Comparison of ENCODE assay signal across 26 cellular contexts in genomic region chr3:32990116-32990515, GRCh38. TPM values are rescaled to one million over a fixed set of nuclear protein-coding genes. Genes with fewer than 3 reads are reported as not detected.
DNase-seq lines count a peak whose midpoint lies in the region; ATAC-seq, FAIRE-seq and TF ChIP-seq lines count a peak whose summit lies in the region.
"Had no signal": no experiment of that assay in that cellular context is flagged by ENCODE, and none has a peak within 500 bp of the region (broad histone marks: within the 10 kb centered on the region; RNA-seq: fewer than 3 reads in every experiment).

No MANE protein-coding gene starts in this region.

- H3K4me3 ChIP-seq in OCI-LY3 (ENCODE audit: low read length) (no peak overlapping the region), K562 (no peak overlapping the region), mucosa of descending colon (no peak overlapping the region)
- H3K4me3 ChIP-seq: BLaER1 treated with 17β-estradiol and CSF1 and Interleukin-3, amounts not matched to agents 10 nM and 100 nM had no signal

- H3K79me2 ChIP-seq in OCI-LY3 (ENCODE audit: low read length) (no peaks in the 10 kb centered on the region), K562 (ENCODE audit: control insufficient read depth, insufficient read depth, low read length) (no peaks in the 10 kb centered on the region)

- H3K36me3 ChIP-seq in OCI-LY3 (replicated peaks; ENCODE audit: low read depth, low read length) (peaks cover 9% of the 10 kb centered on the region), K562 (ENCODE audit: control insufficient read depth, insufficient read depth, low read length) (no peaks in the 10 kb centered on the region), mucosa of descending colon (ENCODE audit: low read depth) (no peaks in the 10 kb centered on the region)

- no TSS peak for BruUV-seq in K562 (replicated peaks; lab: Mats Ljungman, UMichigan)

- FAIRE-seq in K562 (lab: Jason Lieb, UNC) = no peak
- FAIRE-seq: GM12891 had no signal

- intact Hi-C loops in K562 (cut with micrococcal nuclease) (no loop called here), mucosa of descending colon (cut with DNase I, micrococcal nuclease) (no loop called here)

- 50% methylated on average over 2 of the region's 2 CpGs for WGBS in K562 (ENCODE audit: insufficient coverage, low coverage, missing lambda C conversion rate)

- POLR2A ChIA-PET in K562 (lab: Yijun Ruan, JAX) = no interaction called here

- no peak for TF ChIP-seq RAD21 in K562 (CRISPR knock-in tag; conservative IDR thresholded peaks at IDR 0.05 in 1 of 2, IDR thresholded peaks at IDR 0.05 in 1 of 2)

- H3K27me3 ChIP-seq in OCI-LY3 (ENCODE audit: low read depth, low read length) (no peaks in the 10 kb centered on the region), K562 (ENCODE audit: control insufficient read depth in 2 of 2, insufficient read depth in 2 of 2, low read length in 2 of 2) (no peaks in the 10 kb centered on the region)
- H3K27me3 ChIP-seq: BLaER1 treated with 17β-estradiol and CSF1 and Interleukin-3, amounts not matched to agents 10 nM and 100 nM had no signal

- H3K4me1 ChIP-seq in OCI-LY3 (ENCODE audit: low read length) = peaks cover 75% of the 10 kb centered on the region
- H3K4me1 ChIP-seq in K562 (replicated peaks in 1 of 2; ENCODE audit: control insufficient read depth in 2 of 2, insufficient read depth in 2 of 2, low read length in 2 of 2) = no peaks in the 10 kb centered on the region
- H3K4me1 ChIP-seq in mucosa of descending colon (ENCODE audit: low read depth) = no peaks in the 10 kb centered on the region
- H3K4me1 ChIP-seq: BLaER1 treated with 17β-estradiol and CSF1 and Interleukin-3, amounts not matched to agents 10 nM and 100 nM had no signal

- H3K9me3 Mint-ChIP-seq in activated T-cell treated with anti-CD3 and anti-CD28 coated beads, Interleukin-2, amount 50 U/mL, for 24 hours = no peaks in the 10 kb centered on the region
- H3K9me3 Mint-ChIP-seq in memory B cell = no peaks in the 10 kb centered on the region
- H3K9me3 Mint-ChIP-seq: CD8-positive, alpha-beta memory T cell had no signal

- no peak for TF ChIP-seq POLR2A in K562 (conservative IDR thresholded peaks at IDR 0.05)

- peaks cover 34% of the 10 kb centered on the region for H3K36me3 Mint-ChIP-seq in activated T-cell treated with anti-CD3 and anti-CD28 coated beads, Interleukin-2, amount 50 U/mL, for 24 hours (ENCODE audit: low read depth)
- H3K36me3 Mint-ChIP-seq in memory B cell = peaks cover 2% of the 10 kb centered on the region

- in situ Hi-C loops in K562 (cut with MboI) = no loop called here

- H3K9ac ChIP-seq in OCI-LY3 (ENCODE audit: low read length) (no peak overlapping the region), K562 (ENCODE audit: insufficient read depth in 1 of 2, low read depth in 2 of 2, low read length in 2 of 2) (no peak overlapping the region)
- H3K9ac ChIP-seq: BLaER1 treated with 17β-estradiol and CSF1 and Interleukin-3, amounts not matched to agents 10 nM and 100 nM had no signal

- H3K9me3 ChIP-seq in OCI-LY3 (ENCODE audit: insufficient read depth, low read length) (no peaks in the 10 kb centered on the region), K562 (replicated peaks; ENCODE audit: control insufficient read depth, insufficient read depth, low read depth, low read length) (no peaks in the 10 kb centered on the region), mucosa of descending colon (no peaks in the 10 kb centered on the region)
- H3K9me3 ChIP-seq: BLaER1 treated with 17β-estradiol and CSF1 and Interleukin-3, amounts not matched to agents 10 nM and 100 nM had no signal

- peak overlapping the region; percentile 75; the same call in 1 of the 2 replicates for H3K27ac ChIP-seq in OCI-LY3 (ENCODE audit: low read length)
- no peak overlapping the region for H3K27ac ChIP-seq in K562 (ENCODE audit: extremely low read depth, low read depth, low read length)
- H3K27ac ChIP-seq: BLaER1 treated with 17β-estradiol and CSF1 and Interleukin-3, amounts not matched to agents 10 nM and 100 nM had no signal

- H3K27me3 Mint-ChIP-seq in activated T-cell treated with anti-CD3 and anti-CD28 coated beads, Interleukin-2, amount 50 U/mL, for 24 hours = peaks cover 3% of the 10 kb centered on the region
- H3K27me3 Mint-ChIP-seq in memory B cell = no peaks in the 10 kb centered on the region

- H3K4me1 Mint-ChIP-seq in activated T-cell treated with anti-CD3 and anti-CD28 coated beads, Interleukin-2, amount 50 U/mL, for 24 hours (ENCODE audit: low read depth) = peaks cover 56% of the 10 kb centered on the region
- peaks cover 13% of the 10 kb centered on the region for H3K4me1 Mint-ChIP-seq in memory B cell

- H3K9me1 ChIP-seq in K562 (ENCODE audit: control insufficient read depth, insufficient read depth, low read length) = no peaks in the 10 kb centered on the region

- H3K27ac Mint-ChIP-seq in activated T-cell treated with anti-CD3 and anti-CD28 coated beads, Interleukin-2, amount 50 U/mL, for 24 hours = no peak overlapping the region
- peak overlapping the region; percentile 23 for H3K27ac Mint-ChIP-seq in memory B cell

- TF ChIP-seq EP300 in K562 (IDR thresholded peaks at IDR 0.05; ENCODE audit: low read length) = no peak

- H3K4me3 Mint-ChIP-seq in activated T-cell treated with anti-CD3 and anti-CD28 coated beads, Interleukin-2, amount 50 U/mL, for 24 hours = peak overlapping the region; percentile 1
- no peak overlapping the region for H3K4me3 Mint-ChIP-seq in memory B cell

- H2AFZ ChIP-seq in OCI-LY3 (ENCODE audit: low read depth, low read length) (no peak overlapping the region), K562 (ENCODE audit: low read depth, low read length) (no peak overlapping the region)

- H4K20me1 ChIP-seq in OCI-LY3 (ENCODE audit: insufficient read depth, low read length) (no peaks in the 10 kb centered on the region), K562 (replicated peaks; ENCODE audit: control insufficient read depth, insufficient read depth, low read length) (no peaks in the 10 kb centered on the region)
- H4K20me1 ChIP-seq: BLaER1 treated with 17β-estradiol and CSF1 and Interleukin-3, amounts not matched to agents 10 nM and 100 nM had no signal

- TF ChIP-seq CTCF in OCI-LY3 (IDR thresholded peaks at IDR 0.05; ENCODE audit: low read depth, low read length) (no peak), K562 (IDR thresholded peaks at IDR 0.05 in 2 of 3, conservative IDR thresholded peaks at IDR 0.05 in 1 of 3; ENCODE audit: insufficient read depth in 2 of 3, low read depth in 1 of 3, low read length in 3 of 3) (no peak), mucosa of descending colon (IDR thresholded peaks at IDR 0.05) (no peak)

- no peak for ATAC-seq in K562
- no peak for ATAC-seq in memory B cell (ENCODE audit: low read depth)
- ATAC-seq in HG03378 (IDR thresholded peaks at IDR 0.05; ENCODE audit: unreplicated experiment) = no peak
- no peak for ATAC-seq in mucosa of descending colon
- ATAC-seq: Panc1 had no signal

- CTCF ChIA-PET in K562 (lab: Yijun Ruan, JAX; ENCODE audit: low intra/inter-chr PET ratio) = no interaction called here

- no peak overlapping the region for H3K4me2 ChIP-seq in OCI-LY3 (ENCODE audit: low read length)
- H3K4me2 ChIP-seq in K562 (ENCODE audit: insufficient read depth, low read length) = no peak overlapping the region
- H3K4me2 ChIP-seq: BLaER1 treated with 17β-estradiol and CSF1 and Interleukin-3, amounts not matched to agents 10 nM and 100 nM had no signal

- DNase-seq in activated T-cell treated with anti-CD3 and anti-CD28 coated beads, Interleukin-2, amount 50 U/mL, for 24 hours = no peak
- no peak for DNase-seq in activated T-cell treated with anti-CD3 and anti-CD28 coated beads for 4 hours
- no peak for DNase-seq in K562 (ENCODE audit: extremely low read depth in 1 of 4, low spot score in 3 of 4)
- DNase-seq in memory B cell (ENCODE audit: low spot score in 2 of 2) = no peak
- DNase-seq in NCI-H1048 (lab: John Stamatoyannopoulos, UW) = no peak
- no peak for DNase-seq in mucosa of descending colon
- DNase-seq: 8988T; Calu3; CD8-positive, alpha-beta memory T cell; DMS153; GOT3; HCEC 1CT; KG1; NCI-H1105 treated with DMSO at 0.1 percent for 48 hours; NCI-H2029 treated with DMSO at 0.1 percent for 48 hours; NCI-H226; NCI-H524; NCI-H774; NK-92 treated with Interleukin-12 subunit alpha and Interleukin-12 subunit beta, amount 100 ng/mL, for 24 hours; SIG-M5 had no signal

TF ChIP-seq in K562, 482 proteins besides CTCF, POLR2A, EP300 and RAD21 (continues in another document):
- TF ChIP-seq CAMTA2 (CRISPR knock-in tag; conservative IDR thresholded peaks at IDR 0.05) (no peak), ZBTB8A (IDR thresholded peaks at IDR 0.05; ENCODE audit: partially characterized antibody) (no peak), NFIC (IDR thresholded peaks at IDR 0.05) (0 out of 2 replicates have a peak, but pooled peaks have one; percentile 8), ZNF347 (CRISPR knock-in tag; IDR thresholded peaks at IDR 0.05; ENCODE audit: low read depth) (no peak)

RNA-seq across cellular contexts. Expression of gene CCR4, which starts 38.7 kb away (rescaled TPM):
- total RNA-seq in K562 (2011; cell fraction: chromatin; rRNA removed; ENCODE audit: low replicate concordance) = 0.65 and 1.2 TPM in 2 replicates
- total RNA-seq in K562 (2011; cell fraction: nucleolus; rRNA removed) = 0.83 and 0.92 TPM in 2 replicates
- 0.88 and 1.1 TPM in 2 replicates for total RNA-seq in K562 (2011; cell fraction: nucleoplasm; rRNA removed)
- total RNA-seq in K562 (2014; rRNA removed) (0.20 and 0.45 TPM in 2 replicates), K562 (2014; rRNA removed; fragmentation: Illumina TruSeq; extraction: Trizol) (0.22 and 0.45 TPM in 2 replicates), K562 (2015; rRNA removed; fragmentation: Illumina TruSeq; extraction: Trizol) (0.04 TPM in 1 of 2 replicates, not detected in the other), K562 (2021) (0.47 and 0.49 TPM in 2 replicates), mucosa of descending colon (1 to 10 TPM in 1 of 3 donors, under 1 TPM in 1, not detected in 1; 0.14 to 1.3 TPM)
- polyA plus RNA-seq in K562 (2011; rRNA removed) (0.27 and 0.47 TPM in 2 replicates), K562 (2014; fragmentation: Illumina TruSeq; extraction: Trizol) (0.28 and 0.33 TPM in 2 replicates), K562 (2014; fragmentation: Nextera tagmentation; extraction: Ambion mirVana) (under 1 TPM in 1 of 2 experiments, not detected in 1; 0.04 TPM), K562 (2014; rRNA removed) (0.19 and 0.20 TPM in 2 replicates)
- 0.25 and 0.36 TPM in 2 replicates for polyA plus RNA-seq in K562 (2011; cell fraction: cytosol; rRNA removed)
- polyA plus RNA-seq in K562 (2011; cell fraction: nucleus; rRNA removed) = 0.17 and 0.21 TPM in 2 replicates
- 0.07 TPM in 2 replicates for polyA plus RNA-seq in K562 (2012)
- 0.39 and 0.77 TPM in 2 replicates for polyA minus RNA-seq in K562 (2011; rRNA and poly(A)+ RNA removed)
- polyA minus RNA-seq in K562 (2011; cell fraction: cytosol; rRNA and poly(A)+ RNA removed) = 0.38 and 0.64 TPM in 2 replicates
- polyA minus RNA-seq in K562 (2011; cell fraction: nucleus; rRNA and poly(A)+ RNA removed) = 0.22 and 0.27 TPM in 2 replicates
- total RNA-seq: Calu3, HT1080 had no signal
